In genomic region chr13:24511824-24512207, GRCh38 we compare ENCODE assay signal across 8 cellular contexts. TPM values are rescaled to one million over a fixed set of nuclear protein-coding genes. Genes with fewer than 3 reads are reported as not detected.
A peak's percentile ranks its signal among the peaks of the same experiment; 100 is the strongest.
DNase-seq lines count a peak whose midpoint lies in the region; ATAC-seq and TF ChIP-seq lines count a peak whose summit lies in the region.

No MANE protein-coding gene starts in this region.

- H3K27me3 ChIP-seq in Peyer's patch: no peaks in the 10 kb centered on the region
- no peaks in the 10 kb centered on the region for H3K27me3 ChIP-seq in osteoblast (ENCODE audit: insufficient read depth, low read length)

- H3K4me1 ChIP-seq in Peyer's patch (peaks cover 0 to 9% (median 0%) of the 10 kb centered on the region in 4 donors), osteoblast (ENCODE audit: insufficient read depth, low read length) (peaks cover 16% of the 10 kb centered on the region)

- peak overlapping the region; percentile 89 to 99 (median 94) for H3K27ac ChIP-seq in Peyer's patch
- H3K27ac ChIP-seq in osteoblast (ENCODE audit: low read depth, low read length): peak overlapping the region; percentile 92

- peak overlapping the region; percentile 93 for H2AFZ ChIP-seq in osteoblast (ENCODE audit: low read length)

- peaks cover 0 to 15% (median 0%) of the 10 kb centered on the region in 3 donors for H3K36me3 ChIP-seq in Peyer's patch
- H3K36me3 ChIP-seq in osteoblast (ENCODE audit: insufficient read depth, low read length): no peaks in the 10 kb centered on the region

- peaks cover 45% of the 10 kb centered on the region for H3K79me2 ChIP-seq in osteoblast (ENCODE audit: insufficient read depth, low read length)

- DNase-seq in Peyer's patch (peak in 1 of 3 donors; percentile 25), epithelial cell of esophagus (ENCODE audit: low read depth) (no peak), osteoblast (ENCODE audit: insufficient read length, low spot score, missing footprints) (no peak), LoVo (ENCODE audit: low spot score) (no peak), NCI-H1930 (lab: John Stamatoyannopoulos, UW) (no peak), erythroblast (lab: John Stamatoyannopoulos, UW) (no peak)

- H3K4me2 ChIP-seq in osteoblast (ENCODE audit: insufficient read depth, low read length): peak overlapping the region; percentile 82

- H4K20me1 ChIP-seq in osteoblast (ENCODE audit: insufficient read depth, low read length): peaks cover 11% of the 10 kb centered on the region

- TF ChIP-seq CTCF in Peyer's patch (IDR thresholded peaks at IDR 0.05) (no peak), epithelial cell of esophagus (IDR thresholded peaks at IDR 0.05; ENCODE audit: insufficient read depth, low read depth, low read length, missing control alignments) (no peak), osteoblast (IDR thresholded peaks at IDR 0.05; ENCODE audit: extremely low read depth, low read depth, low read length) (no peak)

- peak in 1 of 2 donors; percentile 23 for TF ChIP-seq POLR2A in Peyer's patch (IDR thresholded peaks at IDR 0.05)
- no peak for TF ChIP-seq POLR2A in erythroblast (IDR thresholded peaks at IDR 0.05; ENCODE audit: low read length)

- H3K4me3 ChIP-seq in GM08714 (ENCODE audit: low read length) (peak overlapping the region; percentile 81), Peyer's patch (peak overlapping the region; percentile 73 to 92 (median 80)), epithelial cell of esophagus (ENCODE audit: low read length) (peak overlapping the region; percentile 78), osteoblast (ENCODE audit: insufficient read depth, low read length) (peak overlapping the region; percentile 93)

- H3K9me3 ChIP-seq in Peyer's patch (no peaks in the 10 kb centered on the region), osteoblast (ENCODE audit: low read depth, low read length) (no peaks in the 10 kb centered on the region)

- peak; percentile 1 for ATAC-seq in HG02588 (IDR thresholded peaks at IDR 0.05; ENCODE audit: unreplicated experiment)

RNA-seq across cellular contexts. Expression of gene PARP4, which starts 0.8 kb away (rescaled TPM):
- total RNA-seq in Peyer's patch (100 to 1,000 TPM; 136 to 161 (median 138) TPM), osteoblast (63.0 and 64.5 TPM in 2 replicates)
